ENCODE assay signal across 2 cellular contexts in the genomic region with DNA sequence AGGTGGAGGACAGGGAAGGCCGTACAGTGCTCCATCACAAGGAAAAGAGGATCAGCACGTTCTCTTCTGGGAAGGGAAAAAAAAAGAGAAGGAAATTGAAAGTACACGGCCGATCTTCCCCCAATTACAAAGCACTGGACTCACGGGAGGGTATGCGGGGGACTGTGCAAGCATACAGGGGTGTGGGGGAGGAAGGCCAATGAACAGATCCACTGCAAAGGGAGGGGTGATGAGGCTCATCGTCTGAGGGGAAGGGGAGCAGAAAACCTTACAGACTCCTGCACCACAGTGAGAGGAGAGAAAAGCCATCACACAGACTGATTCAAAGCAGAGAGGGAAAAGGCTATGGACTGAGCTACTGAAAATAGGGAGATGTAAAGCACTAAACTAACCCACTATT.
TF ChIP-seq lines count a peak whose summit lies in the region.

No MANE protein-coding gene starts in this region.

TF ChIP-seq in SK-N-SH, 30 proteins besides CTCF, POLR2A, EP300 and RAD21 (continued from another document):
- TF ChIP-seq GATA2 (CRISPR knock-in tag; IDR thresholded peaks at IDR 0.05) (no peak), FOSL2 (IDR thresholded peaks at IDR 0.05; ENCODE audit: borderline replicate concordance, low read depth) (no peak), CHD2 (IDR thresholded peaks at IDR 0.05; ENCODE audit: low read length, partially characterized antibody) (no peak), RFX5 (IDR thresholded peaks at IDR 0.05; ENCODE audit: low read length) (no peak), TCF12 (IDR thresholded peaks at IDR 0.05) (no peak), RCOR1 (IDR thresholded peaks at IDR 0.05; ENCODE audit: low read length) (no peak), GABPA (IDR thresholded peaks at IDR 0.05; ENCODE audit: low read depth) (no peak), MXI1 (IDR thresholded peaks at IDR 0.05; ENCODE audit: low read depth, low read length) (no peak), JUND (IDR thresholded peaks at IDR 0.05) (no peak), NRF1 (IDR thresholded peaks at IDR 0.05; ENCODE audit: low read depth, low read length) (no peak), ELF1 (IDR thresholded peaks at IDR 0.05) (no peak), EZH2phosphoT487 (IDR thresholded peaks at IDR 0.05; ENCODE audit: borderline replicate concordance, low read depth) (no peak), SMC3 (IDR thresholded peaks at IDR 0.05; ENCODE audit: low read depth, low read length) (no peak), FOXM1 (IDR thresholded peaks at IDR 0.05; ENCODE audit: low read depth) (no peak)
- TF ChIP-seq, protein P1, sequence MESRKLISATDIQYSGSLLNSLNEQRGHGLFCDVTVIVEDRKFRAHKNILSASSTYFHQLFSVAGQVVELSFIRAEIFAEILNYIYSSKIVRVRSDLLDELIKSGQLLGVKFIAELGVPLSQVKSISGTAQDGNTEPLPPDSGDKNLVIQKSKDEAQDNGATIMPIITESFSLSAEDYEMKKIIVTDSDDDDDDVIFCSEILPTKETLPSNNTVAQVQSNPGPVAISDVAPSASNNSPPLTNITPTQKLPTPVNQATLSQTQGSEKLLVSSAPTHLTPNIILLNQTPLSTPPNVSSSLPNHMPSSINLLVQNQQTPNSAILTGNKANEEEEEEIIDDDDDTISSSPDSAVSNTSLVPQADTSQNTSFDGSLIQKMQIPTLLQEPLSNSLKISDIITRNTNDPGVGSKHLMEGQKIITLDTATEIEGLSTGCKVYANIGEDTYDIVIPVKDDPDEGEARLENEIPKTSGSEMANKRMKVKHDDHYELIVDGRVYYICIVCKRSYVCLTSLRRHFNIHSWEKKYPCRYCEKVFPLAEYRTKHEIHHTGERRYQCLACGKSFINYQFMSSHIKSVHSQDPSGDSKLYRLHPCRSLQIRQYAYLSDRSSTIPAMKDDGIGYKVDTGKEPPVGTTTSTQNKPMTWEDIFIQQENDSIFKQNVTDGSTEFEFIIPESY (IDR thresholded peaks at IDR 0.05; ENCODE audit: borderline replicate concordance, low read depth) = no peak
- TF ChIP-seq, protein P2, sequence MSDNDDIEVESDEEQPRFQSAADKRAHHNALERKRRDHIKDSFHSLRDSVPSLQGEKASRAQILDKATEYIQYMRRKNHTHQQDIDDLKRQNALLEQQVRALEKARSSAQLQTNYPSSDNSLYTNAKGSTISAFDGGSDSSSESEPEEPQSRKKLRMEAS (IDR thresholded peaks at IDR 0.05; ENCODE audit: low read depth) = no peak

TF ChIP-seq in SK-N-SH treated with all-trans-retinoic acid at 6 μM for 48 hours, 23 proteins besides CTCF, POLR2A, EP300 and RAD21:
- TF ChIP-seq, protein P3, sequence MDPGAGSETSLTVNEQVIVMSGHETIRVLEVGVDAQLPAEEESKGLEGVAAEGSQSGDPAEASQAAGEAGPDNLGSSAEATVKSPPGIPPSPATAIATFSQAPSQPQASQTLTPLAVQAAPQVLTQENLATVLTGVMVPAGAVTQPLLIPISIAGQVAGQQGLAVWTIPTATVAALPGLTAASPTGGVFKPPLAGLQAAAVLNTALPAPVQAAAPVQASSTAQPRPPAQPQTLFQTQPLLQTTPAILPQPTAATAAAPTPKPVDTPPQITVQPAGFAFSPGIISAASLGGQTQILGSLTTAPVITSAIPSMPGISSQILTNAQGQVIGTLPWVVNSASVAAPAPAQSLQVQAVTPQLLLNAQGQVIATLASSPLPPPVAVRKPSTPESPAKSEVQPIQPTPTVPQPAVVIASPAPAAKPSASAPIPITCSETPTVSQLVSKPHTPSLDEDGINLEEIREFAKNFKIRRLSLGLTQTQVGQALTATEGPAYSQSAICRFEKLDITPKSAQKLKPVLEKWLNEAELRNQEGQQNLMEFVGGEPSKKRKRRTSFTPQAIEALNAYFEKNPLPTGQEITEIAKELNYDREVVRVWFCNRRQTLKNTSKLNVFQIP (CRISPR knock-in tag; IDR thresholded peaks at IDR 0.05; ENCODE audit: borderline replicate concordance, low read depth) = no peak
- no peak for TF ChIP-seq ZNF8 (CRISPR knock-in tag; IDR thresholded peaks at IDR 0.05)
- TF ChIP-seq, protein P4, sequence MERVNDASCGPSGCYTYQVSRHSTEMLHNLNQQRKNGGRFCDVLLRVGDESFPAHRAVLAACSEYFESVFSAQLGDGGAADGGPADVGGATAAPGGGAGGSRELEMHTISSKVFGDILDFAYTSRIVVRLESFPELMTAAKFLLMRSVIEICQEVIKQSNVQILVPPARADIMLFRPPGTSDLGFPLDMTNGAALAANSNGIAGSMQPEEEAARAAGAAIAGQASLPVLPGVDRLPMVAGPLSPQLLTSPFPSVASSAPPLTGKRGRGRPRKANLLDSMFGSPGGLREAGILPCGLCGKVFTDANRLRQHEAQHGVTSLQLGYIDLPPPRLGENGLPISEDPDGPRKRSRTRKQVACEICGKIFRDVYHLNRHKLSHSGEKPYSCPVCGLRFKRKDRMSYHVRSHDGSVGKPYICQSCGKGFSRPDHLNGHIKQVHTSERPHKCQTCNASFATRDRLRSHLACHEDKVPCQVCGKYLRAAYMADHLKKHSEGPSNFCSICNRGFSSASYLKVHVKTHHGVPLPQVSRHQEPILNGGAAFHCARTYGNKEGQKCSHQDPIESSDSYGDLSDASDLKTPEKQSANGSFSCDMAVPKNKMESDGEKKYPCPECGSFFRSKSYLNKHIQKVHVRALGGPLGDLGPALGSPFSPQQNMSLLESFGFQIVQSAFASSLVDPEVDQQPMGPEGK (CRISPR knock-in tag; IDR thresholded peaks at IDR 0.05; ENCODE audit: borderline replicate concordance) = no peak
- no peak for TF ChIP-seq ZNF565 (CRISPR knock-in tag; conservative IDR thresholded peaks at IDR 0.05; ENCODE audit: low read depth)
- TF ChIP-seq ESRRG (CRISPR knock-in tag; IDR thresholded peaks at IDR 0.05) = no peak
